Comparison of ENCODE assay signal across 7 cellular contexts in the genomic region with DNA sequence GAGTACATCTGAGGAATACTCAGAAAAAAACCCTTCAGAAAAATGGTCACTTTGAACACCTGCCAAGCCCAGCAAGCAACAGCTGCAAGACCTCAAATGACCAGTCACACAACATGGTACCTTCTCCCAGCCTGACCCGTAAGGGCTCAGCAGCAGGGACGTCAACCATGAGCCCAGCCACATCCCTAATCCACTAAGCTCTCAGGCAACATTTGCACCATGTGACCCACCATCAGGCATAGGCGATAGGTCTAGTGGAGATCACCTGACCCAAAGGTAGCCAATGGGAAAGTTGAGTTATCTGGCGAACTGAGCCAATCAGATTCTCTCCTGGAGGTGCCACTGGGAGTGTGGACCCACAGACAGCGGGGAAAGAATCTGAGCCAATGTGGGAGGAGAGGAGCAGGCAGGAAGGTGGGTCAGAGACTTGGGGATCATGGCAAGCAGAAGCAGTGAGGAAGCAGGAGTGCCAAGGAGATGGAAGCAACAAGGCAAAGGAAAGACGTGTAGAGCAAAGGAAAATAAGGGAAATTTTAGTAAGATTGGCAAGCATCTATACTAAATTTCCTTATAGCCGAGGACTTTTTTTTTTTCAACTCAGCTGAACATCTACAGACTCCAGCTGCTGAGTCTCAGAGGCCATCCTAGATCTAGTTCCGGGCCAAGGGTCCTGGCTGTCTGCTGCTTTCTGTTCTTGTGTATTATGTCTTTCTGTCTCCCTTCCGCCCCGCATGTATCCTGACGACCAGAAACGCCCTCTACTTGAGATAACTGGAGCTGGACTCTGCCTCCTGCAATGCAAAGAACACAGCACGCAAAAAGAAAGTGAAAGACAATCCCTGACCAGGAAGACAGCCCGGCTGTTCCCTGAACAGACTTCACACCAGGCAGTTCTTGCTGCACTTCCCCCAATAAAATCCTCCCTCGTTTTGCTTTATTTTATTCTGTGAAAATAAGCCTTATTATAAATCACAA. TPM values are rescaled to one million over a fixed set of nuclear protein-coding genes. Genes with fewer than 3 reads are reported as not detected.
DNase-seq lines count a peak whose midpoint lies in the region; ATAC-seq and TF ChIP-seq lines count a peak whose summit lies in the region.

No MANE protein-coding gene starts in this region.

- peaks cover 26% of the 10 kb centered on the region for H3K4me1 Mint-ChIP-seq in WTC11

- peaks cover 54% of the 10 kb centered on the region for H3K36me3 Mint-ChIP-seq in WTC11

- no peak overlapping the region for H3K4me3 Mint-ChIP-seq in WTC11

- TF ChIP-seq CTCF in WTC11 (IDR thresholded peaks at IDR 0.05) (no peak), fibroblast of villous mesenchyme (IDR thresholded peaks at IDR 0.05; ENCODE audit: insufficient read depth, low read depth, low read length) (peak; percentile 36)

- ATAC-seq in HG03342 (IDR thresholded peaks at IDR 0.05; ENCODE audit: unreplicated experiment): peak; percentile 70
- ATAC-seq in WTC11: no peak
- no peak for ATAC-seq in HG02759 (IDR thresholded peaks at IDR 0.05; ENCODE audit: unreplicated experiment)
- no peak for ATAC-seq in GM21529 (IDR thresholded peaks at IDR 0.05; ENCODE audit: unreplicated experiment)

- 0 out of 2 replicates have a peak, but pooled peaks cover 3% of the 10 kb centered on the region for H3K27me3 Mint-ChIP-seq in WTC11 (ENCODE audit: low read depth)

- CTCF ChIA-PET in WTC11 (lab: Charles Lee): interaction anchor here (1.0 to 1.9 kb wide), 3 partner anchors 19 to 97 kb away, joined by 3 to 6 read pairs (median 3); partner anchors contain the start of gene ATL3

- DNase-seq in EL: peak; percentile 72
- no peak for DNase-seq in WTC11 (ENCODE audit: low spot score)
- DNase-seq in fibroblast of villous mesenchyme (ENCODE audit: low read depth): peak; percentile 95
- DNase-seq in pons (ENCODE audit: low spot score): peak; percentile 81

- peak overlapping the region; percentile 66; the same call in 1 of the 2 replicates for H3K27ac Mint-ChIP-seq in WTC11

- H3K9me3 Mint-ChIP-seq in WTC11: peaks cover 11% of the 10 kb centered on the region

- POLR2A ChIA-PET in WTC11 (lab: Charles Lee): interaction anchor here (0.7 kb wide), 1 partner anchor 52 kb away, joined by 4 read pairs; no protein-coding TSS in a partner anchor

- H3K4me3 ChIP-seq in fibroblast of villous mesenchyme (ENCODE audit: low read depth, low read length): peak overlapping the region; percentile 41

TF ChIP-seq in WTC11, 78 proteins besides CTCF, POLR2A, EP300 and RAD21:
- peak; percentile 81 for TF ChIP-seq USF2 (CRISPR knock-in tag; IDR thresholded peaks at IDR 0.05)
- no peak for TF ChIP-seq AR (CRISPR knock-in tag; IDR thresholded peaks at IDR 0.05)
- TF ChIP-seq ZMAT4 (CRISPR knock-in tag; IDR thresholded peaks at IDR 0.05): no peak
- TF ChIP-seq, protein P1, sequence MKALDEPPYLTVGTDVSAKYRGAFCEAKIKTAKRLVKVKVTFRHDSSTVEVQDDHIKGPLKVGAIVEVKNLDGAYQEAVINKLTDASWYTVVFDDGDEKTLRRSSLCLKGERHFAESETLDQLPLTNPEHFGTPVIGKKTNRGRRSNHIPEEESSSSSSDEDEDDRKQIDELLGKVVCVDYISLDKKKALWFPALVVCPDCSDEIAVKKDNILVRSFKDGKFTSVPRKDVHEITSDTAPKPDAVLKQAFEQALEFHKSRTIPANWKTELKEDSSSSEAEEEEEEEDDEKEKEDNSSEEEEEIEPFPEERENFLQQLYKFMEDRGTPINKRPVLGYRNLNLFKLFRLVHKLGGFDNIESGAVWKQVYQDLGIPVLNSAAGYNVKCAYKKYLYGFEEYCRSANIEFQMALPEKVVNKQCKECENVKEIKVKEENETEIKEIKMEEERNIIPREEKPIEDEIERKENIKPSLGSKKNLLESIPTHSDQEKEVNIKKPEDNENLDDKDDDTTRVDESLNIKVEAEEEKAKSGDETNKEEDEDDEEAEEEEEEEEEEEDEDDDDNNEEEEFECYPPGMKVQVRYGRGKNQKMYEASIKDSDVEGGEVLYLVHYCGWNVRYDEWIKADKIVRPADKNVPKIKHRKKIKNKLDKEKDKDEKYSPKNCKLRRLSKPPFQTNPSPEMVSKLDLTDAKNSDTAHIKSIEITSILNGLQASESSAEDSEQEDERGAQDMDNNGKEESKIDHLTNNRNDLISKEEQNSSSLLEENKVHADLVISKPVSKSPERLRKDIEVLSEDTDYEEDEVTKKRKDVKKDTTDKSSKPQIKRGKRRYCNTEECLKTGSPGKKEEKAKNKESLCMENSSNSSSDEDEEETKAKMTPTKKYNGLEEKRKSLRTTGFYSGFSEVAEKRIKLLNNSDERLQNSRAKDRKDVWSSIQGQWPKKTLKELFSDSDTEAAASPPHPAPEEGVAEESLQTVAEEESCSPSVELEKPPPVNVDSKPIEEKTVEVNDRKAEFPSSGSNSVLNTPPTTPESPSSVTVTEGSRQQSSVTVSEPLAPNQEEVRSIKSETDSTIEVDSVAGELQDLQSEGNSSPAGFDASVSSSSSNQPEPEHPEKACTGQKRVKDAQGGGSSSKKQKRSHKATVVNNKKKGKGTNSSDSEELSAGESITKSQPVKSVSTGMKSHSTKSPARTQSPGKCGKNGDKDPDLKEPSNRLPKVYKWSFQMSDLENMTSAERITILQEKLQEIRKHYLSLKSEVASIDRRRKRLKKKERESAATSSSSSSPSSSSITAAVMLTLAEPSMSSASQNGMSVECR (CRISPR knock-in tag; IDR thresholded peaks at IDR 0.05; ENCODE audit: borderline replicate concordance): no peak
- TF ChIP-seq, protein P2, sequence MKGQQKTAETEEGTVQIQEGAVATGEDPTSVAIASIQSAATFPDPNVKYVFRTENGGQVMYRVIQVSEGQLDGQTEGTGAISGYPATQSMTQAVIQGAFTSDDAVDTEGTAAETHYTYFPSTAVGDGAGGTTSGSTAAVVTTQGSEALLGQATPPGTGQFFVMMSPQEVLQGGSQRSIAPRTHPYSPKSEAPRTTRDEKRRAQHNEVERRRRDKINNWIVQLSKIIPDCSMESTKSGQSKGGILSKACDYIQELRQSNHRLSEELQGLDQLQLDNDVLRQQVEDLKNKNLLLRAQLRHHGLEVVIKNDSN (CRISPR knock-in tag; IDR thresholded peaks at IDR 0.05): peak; percentile 57; the same call in 1 of the 2 replicates
- TF ChIP-seq GABPB1 (CRISPR knock-in tag; IDR thresholded peaks at IDR 0.05): no peak
- no peak for TF ChIP-seq ZNF396 (CRISPR knock-in tag; IDR thresholded peaks at IDR 0.05; ENCODE audit: borderline replicate concordance)
- TF ChIP-seq CDX4 (CRISPR knock-in tag; IDR thresholded peaks at IDR 0.05; ENCODE audit: borderline replicate concordance): no peak
- TF ChIP-seq, protein P3, sequence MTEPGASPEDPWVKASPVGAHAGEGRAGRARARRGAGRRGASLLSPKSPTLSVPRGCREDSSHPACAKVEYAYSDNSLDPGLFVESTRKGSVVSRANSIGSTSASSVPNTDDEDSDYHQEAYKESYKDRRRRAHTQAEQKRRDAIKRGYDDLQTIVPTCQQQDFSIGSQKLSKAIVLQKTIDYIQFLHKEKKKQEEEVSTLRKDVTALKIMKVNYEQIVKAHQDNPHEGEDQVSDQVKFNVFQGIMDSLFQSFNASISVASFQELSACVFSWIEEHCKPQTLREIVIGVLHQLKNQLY (CRISPR knock-in tag; IDR thresholded peaks at IDR 0.05): no peak

RNA-seq across cellular contexts. Expression of gene PLAAT2, which starts 11.0 kb away (rescaled TPM):
- total RNA-seq in WTC11 (2021): 0.25 to 0.66 TPM (median 0.55 TPM) in 3 replicates
- not detected in 2 replicates for total RNA-seq in fibroblast of villous mesenchyme

RNA-seq across cellular contexts. Expression of gene PLAAT4, which starts 37.6 kb away (rescaled TPM):
- total RNA-seq in WTC11 (2021): 1.1 to 2.9 TPM (median 1.4 TPM) in 3 replicates
- total RNA-seq in fibroblast of villous mesenchyme: 5.8 and 8.2 TPM in 2 replicates

RNA-seq across cellular contexts. Expression of gene PLAAT3, which starts 40.1 kb away (rescaled TPM):
- total RNA-seq in WTC11 (2021) (143 to 160 TPM (median 146 TPM) in 3 replicates), fibroblast of villous mesenchyme (4.2 and 6.0 TPM in 2 replicates)

Comparison
In these comparisons a context has a peak if more than half of its experiments do, and no peak if none do; other contexts are left out.
1. RNA of gene PLAAT3, which starts 40.1 kb away (total RNA-seq): 143 to 160 TPM in WTC11; 4.2 to 6.0 TPM in fibroblast of villous mesenchyme; every median in the first group is over 10 times any median in the second.